32 cellular contexts compared by ENCODE assay signal in genomic region chr17:81354252-81354943, GRCh38. TPM values are rescaled to one million over a fixed set of nuclear protein-coding genes. Genes with fewer than 3 reads are reported as not detected.
"Had no signal": no experiment of that assay in that cellular context is flagged by ENCODE, and none has a peak within 500 bp of the region (broad histone marks: within the 10 kb centered on the region; RNA-seq: fewer than 3 reads in every experiment).

No MANE protein-coding gene starts in this region.

- H3K27ac ChIP-seq: brain microvascular endothelial cell, WERI-Rb-1 had no signal

- H3K4me1 Mint-ChIP-seq: activated CD4-positive, alpha-beta T cell treated with anti-CD3 and anti-CD28 coated beads, Interleukin-2, amount 10 ng/mL, durations not matched to agents 24 days and 14 days; central memory CD8-positive, alpha-beta T cell had no signal

- H3K4me3 ChIP-seq: Peyer's patch had no signal

- DNase-seq: activated CD4-positive, alpha-beta T cell treated with anti-CD3 and anti-CD28 coated beads for 1 hour; activated CD4-positive, alpha-beta T cell treated with anti-CD3 and anti-CD28 coated beads, Interleukin-2, amount 10 ng/mL, durations not matched to agents 24 days and 14 days; activated CD4-positive, alpha-beta T cell treated with anti-CD3 and anti-CD28 coated beads, Interleukin-2, amount 50 U/mL, for 48 hours; activated CD4-positive, CD25-positive, alpha-beta regulatory T cell; activated CD8-positive, alpha-beta T cell treated with anti-CD3 and anti-CD28 coated beads, Interleukin-2, amount 10 ng/mL, durations not matched to agents 7 days and 5 days; activated gamma-delta T cell; activated naive CD4-positive, alpha-beta T cell treated with Interleukin-2 at 50 U/mL for 16 hours; activated naive CD8-positive, alpha-beta T cell treated with anti-CD3 and anti-CD28 coated beads, Interleukin-2, amount 50 U/mL, for 24 hours; activated T-cell treated with anti-CD3 and anti-CD28 coated beads, Interleukin-2, amount 50 U/mL, for 24 hours; anterior cingulate cortex; brain microvascular endothelial cell; NCI-H1105; NCI-H1417 treated with DMSO at 0.1 percent for 48 hours; NCI-H187 treated with DMSO at 0.1 percent for 48 hours; NCI-H2081; NCI-H2171 treated with DMSO at 0.1 percent for 48 hours; NCI-H226; NCI-H446 treated with DMSO at 0.1 percent for 48 hours; NCI-H524; NK-92 treated with Interleukin-12 subunit alpha and Interleukin-12 subunit beta, amount 100 ng/mL, for 24 hours; PC-3; RPMI8226; SIG-M5; SW 1271; T-helper 1 cell; T1000; WERI-Rb-1 had no signal

- H3K9me3 ChIP-seq: Peyer's patch had no signal

- H3K27me3 ChIP-seq: brain microvascular endothelial cell, Peyer's patch had no signal

- H3K36me3 Mint-ChIP-seq: activated naive CD8-positive, alpha-beta T cell had no signal

- H3K4me3 Mint-ChIP-seq: activated CD4-positive, alpha-beta T cell treated with anti-CD3 and anti-CD28 coated beads, Interleukin-2, amount 10 ng/mL, durations not matched to agents 24 days and 14 days; activated CD8-positive, alpha-beta T cell treated with anti-CD3 and anti-CD28 coated beads, Interleukin-2, amount 10 ng/mL, durations not matched to agents 7 days and 5 days; activated naive CD8-positive, alpha-beta T cell; activated naive CD8-positive, alpha-beta T cell treated with anti-CD3 and anti-CD28 coated beads, Interleukin-2, amount 50 U/mL, for 24 hours; activated T-cell treated with anti-CD3 and anti-CD28 coated beads, Interleukin-2, amount 50 U/mL, for 24 hours; central memory CD8-positive, alpha-beta T cell had no signal

- H3K36me3 ChIP-seq: brain microvascular endothelial cell, Peyer's patch, WERI-Rb-1 had no signal

- H3K27ac Mint-ChIP-seq: activated CD4-positive, alpha-beta T cell treated with anti-CD3 and anti-CD28 coated beads, Interleukin-2, amount 10 ng/mL, durations not matched to agents 24 days and 14 days; activated CD8-positive, alpha-beta T cell treated with anti-CD3 and anti-CD28 coated beads, Interleukin-2, amount 10 ng/mL, durations not matched to agents 7 days and 5 days; activated naive CD8-positive, alpha-beta T cell; activated naive CD8-positive, alpha-beta T cell treated with anti-CD3 and anti-CD28 coated beads, Interleukin-2, amount 50 U/mL, for 24 hours; activated T-cell treated with anti-CD3 and anti-CD28 coated beads, Interleukin-2, amount 50 U/mL, for 24 hours; activated T-helper 2 cell treated with anti-CD3 and anti-CD28 coated beads, Interferon-gamma antibody, Interleukin-2, Interleukin-4, amounts not matched to agents 10 μg/mL and 5 μg/mL and 100 μg/mL, durations not matched to agents 14 hours and 24 hours and 36 hours had no signal

- ATAC-seq: activated CD8-positive, alpha-beta T cell treated with anti-CD3 and anti-CD28 coated beads, Interleukin-2, amount 10 ng/mL, durations not matched to agents 7 days and 5 days; activated naive CD8-positive, alpha-beta T cell treated with anti-CD3 and anti-CD28 coated beads, Interleukin-2, amount 50 U/mL, for 24 hours; PC-3; SK-N-SH treated with all-trans-retinoic acid at 6 μM for 48 hours had no signal

RNA-seq across cellular contexts. Expression of gene BAHCC1, which starts 40.9 kb away (rescaled TPM):
- total RNA-seq: activated CD4-positive, alpha-beta T cell treated with anti-CD3 and anti-CD28 coated beads, Interleukin-2, amount 10 ng/mL, durations not matched to agents 24 days and 14 days had no signal
